Comparison of ENCODE assay signal across 25 cellular contexts in genomic region chr16:70720431-70721201, GRCh38. TPM values are rescaled to one million over a fixed set of nuclear protein-coding genes. Genes with fewer than 3 reads are reported as not detected.
DNase-seq lines count a peak whose midpoint lies in the region; ATAC-seq and TF ChIP-seq lines count a peak whose summit lies in the region.
"Had no signal": no experiment of that assay in that cellular context is flagged by ENCODE, and none has a peak within 500 bp of the region (broad histone marks: within the 10 kb centered on the region; RNA-seq: fewer than 3 reads in every experiment).

No MANE protein-coding gene starts in this region.

- H3K4me3 Mint-ChIP-seq in endothelial cell (ENCODE audit: unreplicated experiment), result peak overlapping the region; percentile 65
- H3K4me3 Mint-ChIP-seq in stimulated activated naive B cell treated with anti-CD40 and anti-IgM and Interleukin-4, amounts not matched to agents 10 μg/mL and 1 μg/mL and 100 μg/mL, for 72 hours, result no peak overlapping the region
- H3K4me3 Mint-ChIP-seq: activated naive CD8-positive, alpha-beta T cell treated with anti-CD3 and anti-CD28 coated beads for 36 hours; mesothelial cell of epicardium; naive thymus-derived CD4-positive, alpha-beta T cell had no signal

- DNase-seq in activated CD4-positive, alpha-beta T cell treated with anti-CD3 and anti-CD28 coated beads for 48 hours, result peak; percentile 28
- no peak for DNase-seq in activated CD4-positive, alpha-beta T cell treated with anti-CD3 and anti-CD28 coated beads, Interleukin-2, amount 50 U/mL, for 1 hour
- DNase-seq in ELF-1 (ENCODE audit: low read depth, low spot score) (peak; percentile 78), endothelial cell (ENCODE audit: low spot score) (no peak), Ammon's horn (ENCODE audit: low spot score) (no peak)
- DNase-seq in stimulated activated naive B cell treated with anti-CD40 and anti-IgM and Interleukin-4, amounts not matched to agents 10 μg/mL and 1 μg/mL and 100 μg/mL, for 72 hours, result no peak
- DNase-seq: activated CD4-positive, CD25-positive, alpha-beta regulatory T cell; activated naive CD8-positive, alpha-beta T cell treated with anti-CD3 and anti-CD28 coated beads for 36 hours; activated T-cell treated with anti-CD3 and anti-CD28 coated beads, Interleukin-2, amount 50 U/mL, for 48 hours; AML-193; GF-D8; GOT3; head of caudate nucleus; Karpas-422; naive thymus-derived CD4-positive, alpha-beta T cell; NCI-H146; NCI-H510A treated with DMSO at 0.1 percent for 48 hours; NK-92 treated with Interleukin-12 subunit alpha and Interleukin-12 subunit beta, amount 100 ng/mL, for 24 hours; SIG-M5; stimulated activated CD4-positive, alpha-beta T cell treated with anti-CD3 and anti-CD28 coated beads, Interleukin-2, amount 100 ng/mL, for 48 hours; stimulated activated naive CD4-positive, alpha-beta T cell had no signal

- ATAC-seq in stimulated activated naive B cell treated with anti-CD40 and anti-IgM and Interleukin-4, amounts not matched to agents 10 μg/mL and 1 μg/mL and 100 μg/mL, for 72 hours (replicated peaks), result no peak
- ATAC-seq in HG02981 (IDR thresholded peaks at IDR 0.05; ENCODE audit: unreplicated experiment) (no peak), HG02571 (IDR thresholded peaks at IDR 0.05; ENCODE audit: unreplicated experiment) (no peak)
- ATAC-seq: naive thymus-derived CD4-positive, alpha-beta T cell; Panc1 had no signal

- peaks cover 7% of the 10 kb centered on the region for H3K27me3 Mint-ChIP-seq in endothelial cell (ENCODE audit: unreplicated experiment)
- no peaks in the 10 kb centered on the region for H3K27me3 Mint-ChIP-seq in stimulated activated naive B cell treated with anti-CD40 and anti-IgM and Interleukin-4, amounts not matched to agents 10 μg/mL and 1 μg/mL and 100 μg/mL, for 72 hours
- H3K27me3 Mint-ChIP-seq: activated naive CD8-positive, alpha-beta T cell treated with anti-CD3 and anti-CD28 coated beads for 36 hours; naive thymus-derived CD4-positive, alpha-beta T cell had no signal

- peaks cover 34% of the 10 kb centered on the region for H3K36me3 Mint-ChIP-seq in endothelial cell (ENCODE audit: low read depth, unreplicated experiment)
- H3K36me3 Mint-ChIP-seq in stimulated activated naive B cell treated with anti-CD40 and anti-IgM and Interleukin-4, amounts not matched to agents 10 μg/mL and 1 μg/mL and 100 μg/mL, for 72 hours, result peaks cover 52 to 61% of the 10 kb centered on the region in 2 donors

- no peak for TF ChIP-seq CTCF in endothelial cell (IDR thresholded peaks at IDR 0.05; ENCODE audit: unreplicated experiment)

- H3K27ac Mint-ChIP-seq in endothelial cell (ENCODE audit: unreplicated experiment), result peak overlapping the region; percentile 30
- H3K27ac Mint-ChIP-seq in stimulated activated naive B cell treated with anti-CD40 and anti-IgM and Interleukin-4, amounts not matched to agents 10 μg/mL and 1 μg/mL and 100 μg/mL, for 72 hours, result peak overlapping the region; percentile 20
- H3K27ac Mint-ChIP-seq: activated naive CD8-positive, alpha-beta T cell treated with anti-CD3 and anti-CD28 coated beads for 36 hours; mesothelial cell of epicardium had no signal

- peaks cover 19% of the 10 kb centered on the region for H3K4me1 Mint-ChIP-seq in endothelial cell (ENCODE audit: unreplicated experiment)
- H3K4me1 Mint-ChIP-seq in stimulated activated naive B cell treated with anti-CD40 and anti-IgM and Interleukin-4, amounts not matched to agents 10 μg/mL and 1 μg/mL and 100 μg/mL, for 72 hours, result no peaks in the 10 kb centered on the region

- peaks cover 7% of the 10 kb centered on the region for H3K9me3 Mint-ChIP-seq in endothelial cell (ENCODE audit: unreplicated experiment)
- H3K9me3 Mint-ChIP-seq in stimulated activated naive B cell treated with anti-CD40 and anti-IgM and Interleukin-4, amounts not matched to agents 10 μg/mL and 1 μg/mL and 100 μg/mL, for 72 hours, result peaks cover 0 to 3% of the 10 kb centered on the region in 2 donors
- H3K9me3 Mint-ChIP-seq: activated naive CD8-positive, alpha-beta T cell treated with anti-CD3 and anti-CD28 coated beads for 36 hours; naive thymus-derived CD4-positive, alpha-beta T cell had no signal

RNA-seq across cellular contexts. Expression of gene MTSS2, which starts 34.8 kb away (rescaled TPM):
- 82.6 TPM for total RNA-seq in endothelial cell (ENCODE audit: unreplicated experiment)

Comparison
In these comparisons a context has a peak if more than half of its experiments do, and no peak if none do; other contexts are left out.
1. DNase-seq: peak in activated CD4-positive, alpha-beta T cell treated with anti-CD3 and anti-CD28 coated beads for 48 hours (single experiment) and ELF-1 (single experiment); none in activated CD4-positive, alpha-beta T cell treated with anti-CD3 and anti-CD28 coated beads, Interleukin-2, amount 50 U/mL, for 1 hour (single experiment), endothelial cell (single experiment), stimulated activated naive B cell treated with anti-CD40 and anti-IgM and Interleukin-4, amounts not matched to agents 10 μg/mL and 1 μg/mL and 100 μg/mL, for 72 hours (single experiment) and Ammon's horn (single experiment).